Comparison of ENCODE assay signal across 9 cellular contexts in genomic region chr3:49671291-49672288, GRCh38. TPM values are rescaled to one million over a fixed set of nuclear protein-coding genes. Genes with fewer than 3 reads are reported as not detected.
A peak's percentile ranks its signal among the peaks of the same experiment; 100 is the strongest.
DNase-seq lines count a peak whose midpoint lies in the region; ATAC-seq and TF ChIP-seq lines count a peak whose summit lies in the region.
"Had no signal": no experiment of that assay in that cellular context is flagged by ENCODE, and none has a peak within 500 bp of the region (broad histone marks: within the 10 kb centered on the region; RNA-seq: fewer than 3 reads in every experiment).

No MANE protein-coding gene starts in this region.

- intact Hi-C loops in activated CD4-positive, alpha-beta T cell treated with anti-CD3 and anti-CD28 coated beads, Interleukin-2, amount 10 ng/mL, durations not matched to agents 24 days and 14 days (cut with micrococcal nuclease) = loop anchor here (1.0 to 10.0 kb wide), 3 partner anchors 116 to 623 kb away; partner anchors contain the start of genes HYAL3, IFRD2, IP6K1 and NAA80

- H3K27ac Mint-ChIP-seq in activated CD4-positive, alpha-beta T cell treated with anti-CD3 and anti-CD28 coated beads, Interleukin-2, amount 10 ng/mL, durations not matched to agents 24 days and 14 days = peak overlapping the region; percentile 70
- peak overlapping the region; percentile 3 for H3K27ac Mint-ChIP-seq in stimulated activated naive B cell treated with anti-CD40 and anti-IgM and Interleukin-4, amounts not matched to agents 10 μg/mL and 1 μg/mL and 100 μg/mL, for 72 hours

- H3K27ac ChIP-seq in HEK293 (ENCODE audit: extremely low read depth, low read depth, low read length) = no peak overlapping the region
- peak overlapping the region; percentile 8 for H3K27ac ChIP-seq in ectodermal cell (ENCODE audit: insufficient read depth, low read depth, low read length, poor library complexity, severe bottlenecking)

- 59 to 61% methylated on average over 11 of the region's 11 CpGs for WGBS in ectodermal cell, 2 experiments

- H3K4me3 ChIP-seq in HEK293 (ENCODE audit: low read depth, low read length) (no peak overlapping the region), ectodermal cell (ENCODE audit: insufficient read depth, low read depth, low read length) (no peak overlapping the region)

- H3K36me3 ChIP-seq in HEK293 (ENCODE audit: control insufficient read depth in 2 of 2, insufficient read depth in 1 of 2, low read length in 2 of 2) (peaks cover 0 to 13% of the 10 kb centered on the region in 2 experiments; a peak in 1 of 3 replicates), ectodermal cell (ENCODE audit: control insufficient read depth, insufficient read depth, low read length) (peaks cover 7% of the 10 kb centered on the region)

- ATAC-seq in stimulated activated naive B cell treated with anti-CD40 and anti-IgM and Interleukin-4, amounts not matched to agents 10 μg/mL and 1 μg/mL and 100 μg/mL, for 72 hours (replicated peaks) = peak in 1 of 2 donors; percentile 6

- no peaks in the 10 kb centered on the region for H3K9me3 ChIP-seq in HEK293 (ENCODE audit: control insufficient read depth, insufficient read depth, low read depth, low read length)
- H3K9me3 ChIP-seq in ectodermal cell (ENCODE audit: control insufficient read depth, low read length) = no peaks in the 10 kb centered on the region

- H3K4me1 ChIP-seq in HEK293 (ENCODE audit: control insufficient read depth, insufficient read depth, low read length) = no peaks in the 10 kb centered on the region
- peaks cover 18% of the 10 kb centered on the region for H3K4me1 ChIP-seq in ectodermal cell (ENCODE audit: control insufficient read depth, insufficient read depth, low read length)

- H3K9me3 Mint-ChIP-seq in activated CD4-positive, alpha-beta T cell treated with anti-CD3 and anti-CD28 coated beads, Interleukin-2, amount 10 ng/mL, durations not matched to agents 24 days and 14 days = no peaks in the 10 kb centered on the region
- no peaks in the 10 kb centered on the region for H3K9me3 Mint-ChIP-seq in stimulated activated naive B cell treated with anti-CD40 and anti-IgM and Interleukin-4, amounts not matched to agents 10 μg/mL and 1 μg/mL and 100 μg/mL, for 72 hours

- H3K4me1 Mint-ChIP-seq in activated CD4-positive, alpha-beta T cell treated with anti-CD3 and anti-CD28 coated beads, Interleukin-2, amount 10 ng/mL, durations not matched to agents 24 days and 14 days = peaks cover 17% of the 10 kb centered on the region
- peaks cover 23 to 24% of the 10 kb centered on the region in 2 donors for H3K4me1 Mint-ChIP-seq in stimulated activated naive B cell treated with anti-CD40 and anti-IgM and Interleukin-4, amounts not matched to agents 10 μg/mL and 1 μg/mL and 100 μg/mL, for 72 hours

- peak; percentile 77 for TF ChIP-seq CTCF in HEK293 (tag by site-specific recombination; IDR thresholded peaks at IDR 0.05)

- POLR2A ChIA-PET in HEK293 (lab: Yijun Ruan, JAX) = interaction anchor here (0.6 to 1.3 kb wide), 4 partner anchors 132 to 642 kb away, joined by 3 to 12 read pairs (median 4); partner anchors contain the start of gene IMPDH2

- no peaks in the 10 kb centered on the region for H3K27me3 Mint-ChIP-seq in activated CD4-positive, alpha-beta T cell treated with anti-CD3 and anti-CD28 coated beads, Interleukin-2, amount 10 ng/mL, durations not matched to agents 24 days and 14 days
- H3K27me3 Mint-ChIP-seq in stimulated activated naive B cell treated with anti-CD40 and anti-IgM and Interleukin-4, amounts not matched to agents 10 μg/mL and 1 μg/mL and 100 μg/mL, for 72 hours = peaks cover 6 to 7% of the 10 kb centered on the region in 2 donors

- CTCF ChIA-PET in HEK293 (lab: Yijun Ruan, JAX) = interaction anchor here (0.6 to 5.1 kb wide), 25 partner anchors 8 to 589 kb away, joined by 3 to 104 read pairs (median 3); partner anchors contain the start of gene BSN

- H3K36me3 Mint-ChIP-seq in activated CD4-positive, alpha-beta T cell treated with anti-CD3 and anti-CD28 coated beads, Interleukin-2, amount 10 ng/mL, durations not matched to agents 24 days and 14 days (ENCODE audit: low read depth) = peaks cover 2% of the 10 kb centered on the region
- peaks cover 10 to 16% of the 10 kb centered on the region in 2 donors for H3K36me3 Mint-ChIP-seq in stimulated activated naive B cell treated with anti-CD40 and anti-IgM and Interleukin-4, amounts not matched to agents 10 μg/mL and 1 μg/mL and 100 μg/mL, for 72 hours

- H3K27me3 ChIP-seq in ectodermal cell (ENCODE audit: control insufficient read depth, insufficient read depth, low read length, poor library complexity, severe bottlenecking) = no peaks in the 10 kb centered on the region

- DNase-seq in 8988T (peak; percentile 91), middle frontal gyrus (ENCODE audit: extremely low spot score, low spot score) (peak; percentile 39), NOMO-1 (lab: John Stamatoyannopoulos, UW; ENCODE audit: unreplicated experiment in 2 of 2) (no peak), NCI-H446 treated with DMSO at 0.1 percent for 48 hours (lab: John Stamatoyannopoulos, UW) (no peak)
- peak; percentile 93 for DNase-seq in activated CD4-positive, alpha-beta T cell treated with anti-CD3 and anti-CD28 coated beads, Interleukin-2, amount 10 ng/mL, durations not matched to agents 24 days and 14 days
- peak; percentile 55 for DNase-seq in stimulated activated naive B cell treated with anti-CD40 and anti-IgM and Interleukin-4, amounts not matched to agents 10 μg/mL and 1 μg/mL and 100 μg/mL, for 72 hours

- H3K4me3 Mint-ChIP-seq in activated CD4-positive, alpha-beta T cell treated with anti-CD3 and anti-CD28 coated beads, Interleukin-2, amount 10 ng/mL, durations not matched to agents 24 days and 14 days = peak overlapping the region; percentile 65
- peak overlapping the region in 1 of 2 donors; percentile 22 for H3K4me3 Mint-ChIP-seq in stimulated activated naive B cell treated with anti-CD40 and anti-IgM and Interleukin-4, amounts not matched to agents 10 μg/mL and 1 μg/mL and 100 μg/mL, for 72 hours

TF ChIP-seq in HEK293, 187 proteins besides CTCF, POLR2A, EP300 and RAD21 (continues in another document):
- TF ChIP-seq ZBTB20 (tag by site-specific recombination; IDR thresholded peaks at IDR 0.05) = peak; percentile 57
- TF ChIP-seq ZSCAN4 (tag by site-specific recombination; IDR thresholded peaks at IDR 0.05) = no peak
- peak; percentile 56; the same call in 1 of the 2 replicates for TF ChIP-seq ZSCAN30 (tag by site-specific recombination; IDR thresholded peaks at IDR 0.05)
- TF ChIP-seq ZNF211 (tag by site-specific recombination; IDR thresholded peaks at IDR 0.05; ENCODE audit: low read depth) = no peak
- TF ChIP-seq KLF9 (tag by site-specific recombination; IDR thresholded peaks at IDR 0.05; ENCODE audit: low read depth) = no peak
- no peak for TF ChIP-seq PATZ1 (tag by site-specific recombination; IDR thresholded peaks at IDR 0.05)

RNA-seq across cellular contexts. Expression of gene APEH, which starts 2.6 kb away (rescaled TPM):
- total RNA-seq in activated CD4-positive, alpha-beta T cell treated with anti-CD3 and anti-CD28 coated beads, Interleukin-2, amount 10 ng/mL, durations not matched to agents 24 days and 14 days = 111 and 117 TPM in 2 replicates
- 105 TPM for polyA plus RNA-seq in ectodermal cell (2013, experiment 1 of 4)
- polyA plus RNA-seq in ectodermal cell (2013, experiment 2 of 4) = 125 TPM
- polyA plus RNA-seq in ectodermal cell (2013, experiment 3 of 4) = 78.6 TPM
- 86.9 TPM for polyA plus RNA-seq in ectodermal cell (2013, experiment 4 of 4)

RNA-seq across cellular contexts. Expression of gene MST1, which starts 17.7 kb away (rescaled TPM):
- 7.5 and 7.6 TPM in 2 replicates for total RNA-seq in activated CD4-positive, alpha-beta T cell treated with anti-CD3 and anti-CD28 coated beads, Interleukin-2, amount 10 ng/mL, durations not matched to agents 24 days and 14 days
- polyA plus RNA-seq in ectodermal cell (2013, experiment 1 of 4) = 15.1 TPM
- polyA plus RNA-seq in ectodermal cell (2013, experiment 2 of 4) = 10.6 TPM
- 12.9 TPM for polyA plus RNA-seq in ectodermal cell (2013, experiment 3 of 4)
- polyA plus RNA-seq in ectodermal cell (2013, experiment 4 of 4) = 13.9 TPM

RNA-seq across cellular contexts. Expression of gene RNF123, which starts 17.8 kb away (rescaled TPM):
- 42.0 and 45.6 TPM in 2 replicates for total RNA-seq in activated CD4-positive, alpha-beta T cell treated with anti-CD3 and anti-CD28 coated beads, Interleukin-2, amount 10 ng/mL, durations not matched to agents 24 days and 14 days
- 37.0 TPM for polyA plus RNA-seq in ectodermal cell (2013, experiment 1 of 4)
- polyA plus RNA-seq in ectodermal cell (2013, experiment 2 of 4) = 34.0 TPM
- 30.1 TPM for polyA plus RNA-seq in ectodermal cell (2013, experiment 3 of 4)
- polyA plus RNA-seq in ectodermal cell (2013, experiment 4 of 4) = 33.4 TPM

RNA-seq across cellular contexts. Expression of gene AMIGO3, which starts 47.9 kb away (rescaled TPM):
- 0.21 TPM in 1 of 2 replicates, not detected in the other for total RNA-seq in activated CD4-positive, alpha-beta T cell treated with anti-CD3 and anti-CD28 coated beads, Interleukin-2, amount 10 ng/mL, durations not matched to agents 24 days and 14 days
- polyA plus RNA-seq in ectodermal cell (2013, experiment 1 of 4) = 2.7 TPM
- polyA plus RNA-seq in ectodermal cell (2013, experiment 2 of 4) = 2.6 TPM
- 3.0 TPM for polyA plus RNA-seq in ectodermal cell (2013, experiment 3 of 4)
- polyA plus RNA-seq in ectodermal cell (2013, experiment 4 of 4) = 3.1 TPM
- total RNA-seq: urinary bladder had no signal

RNA-seq across cellular contexts. Expression of gene GMPPB, which starts 52.2 kb away (rescaled TPM):
- total RNA-seq in activated CD4-positive, alpha-beta T cell treated with anti-CD3 and anti-CD28 coated beads, Interleukin-2, amount 10 ng/mL, durations not matched to agents 24 days and 14 days = 43.5 and 45.8 TPM in 2 replicates
- polyA plus RNA-seq in ectodermal cell (2013, experiment 1 of 4) = 15.9 TPM
- 18.2 TPM for polyA plus RNA-seq in ectodermal cell (2013, experiment 2 of 4)
- 12.4 TPM for polyA plus RNA-seq in ectodermal cell (2013, experiment 3 of 4)
- 12.7 TPM for polyA plus RNA-seq in ectodermal cell (2013, experiment 4 of 4)

Comparison
In these comparisons a context has a peak if more than half of its experiments do, and no peak if none do; other contexts are left out.
1. DNase-seq: peak in 8988T (single experiment), activated CD4-positive, alpha-beta T cell treated with anti-CD3 and anti-CD28 coated beads, Interleukin-2, amount 10 ng/mL, durations not matched to agents 24 days and 14 days (single experiment), middle frontal gyrus (single experiment) and stimulated activated naive B cell treated with anti-CD40 and anti-IgM and Interleukin-4, amounts not matched to agents 10 μg/mL and 1 μg/mL and 100 μg/mL, for 72 hours (single experiment); none in NOMO-1 (0 of 2) and NCI-H446 treated with DMSO at 0.1 percent for 48 hours (single experiment).